9 cellular contexts compared by ENCODE assay signal in genomic region chrX:65673857-65674350, GRCh38. TPM values are rescaled to one million over a fixed set of nuclear protein-coding genes. Genes with fewer than 3 reads are reported as not detected.
A peak's percentile ranks its signal among the peaks of the same experiment; 100 is the strongest.
DNase-seq lines count a peak whose midpoint lies in the region; ATAC-seq and TF ChIP-seq lines count a peak whose summit lies in the region.
"Had no signal": no experiment of that assay in that cellular context is flagged by ENCODE, and none has a peak within 500 bp of the region (broad histone marks: within the 10 kb centered on the region; RNA-seq: fewer than 3 reads in every experiment).

No MANE protein-coding gene starts in this region.

- intact Hi-C loops in left ventricle myocardium superior (cut with micrococcal nuclease) = no loop called here
- intact Hi-C loops in stomach (cut with DNase I; ENCODE audit: low total_unique reads) = no loop called here

- no peaks in the 10 kb centered on the region for H3K27me3 ChIP-seq in stomach

- peaks cover 10 to 73% (median 30%) of the 10 kb centered on the region in 4 donors for H3K4me1 ChIP-seq in stomach

- WGBS in stomach, 5 donors = 44 to 72% (median 52%) methylated on average over 4 of the region's 4 CpGs

- peaks cover 54% of the 10 kb centered on the region for H3K4me1 Mint-ChIP-seq in T-helper 1 cell treated with Interleukin-12 subunit alpha and Interleukin-12 subunit beta and Interleukin-4 antibody, amounts not matched to agents 30 μg/mL and 1 μg/mL, for 36 hours (ENCODE audit: low read depth)
- peaks cover 60% of the 10 kb centered on the region for H3K4me1 Mint-ChIP-seq in activated naive CD8-positive, alpha-beta T cell treated with anti-CD3 and anti-CD28 coated beads, Interleukin-2, amount 10 ng/mL, durations not matched to agents 7 days and 5 days

- peak overlapping the region; percentile 91 for H3K4me3 Mint-ChIP-seq in T-helper 1 cell treated with Interleukin-12 subunit alpha and Interleukin-12 subunit beta and Interleukin-4 antibody, amounts not matched to agents 30 μg/mL and 1 μg/mL, for 36 hours
- peak overlapping the region; percentile 94 for H3K4me3 Mint-ChIP-seq in activated naive CD8-positive, alpha-beta T cell treated with anti-CD3 and anti-CD28 coated beads, Interleukin-2, amount 10 ng/mL, durations not matched to agents 7 days and 5 days

- no peaks in the 10 kb centered on the region for H3K9me3 ChIP-seq in stomach

- H3K9me3 Mint-ChIP-seq in T-helper 1 cell treated with Interleukin-12 subunit alpha and Interleukin-12 subunit beta and Interleukin-4 antibody, amounts not matched to agents 30 μg/mL and 1 μg/mL, for 36 hours = no peaks in the 10 kb centered on the region
- H3K9me3 Mint-ChIP-seq in activated naive CD8-positive, alpha-beta T cell treated with anti-CD3 and anti-CD28 coated beads, Interleukin-2, amount 10 ng/mL, durations not matched to agents 7 days and 5 days = no peaks in the 10 kb centered on the region

- no peak for TF ChIP-seq CTCF in stomach (IDR thresholded peaks at IDR 0.05)

- no peaks in the 10 kb centered on the region for H3K36me3 ChIP-seq in stomach

- POLR2A ChIA-PET in activated naive CD8-positive, alpha-beta T cell treated with anti-CD3 and anti-CD28 coated beads, Interleukin-2, amount 10 ng/mL, durations not matched to agents 7 days and 5 days (lab: Charles Lee) = interaction anchor here (1.0 to 2.5 kb wide), 4 partner anchors 11 to 24 kb away, joined by 3 to 10 read pairs (median 7); no protein-coding TSS in a partner anchor

- TF ChIP-seq POLR2A in stomach (IDR thresholded peaks at IDR 0.05) = no peak

- ATAC-seq in activated naive CD8-positive, alpha-beta T cell treated with anti-CD3 and anti-CD28 coated beads, Interleukin-2, amount 10 ng/mL, durations not matched to agents 7 days and 5 days (ENCODE audit: low read depth) = no peak
- ATAC-seq in left ventricle myocardium superior (peak; percentile 60), GM19463 (IDR thresholded peaks at IDR 0.05; ENCODE audit: unreplicated experiment) (no peak)
- ATAC-seq: Panc1 had no signal

- no peak for TF ChIP-seq EP300 in stomach (IDR thresholded peaks at IDR 0.05)

- H3K27ac Mint-ChIP-seq in T-helper 1 cell treated with Interleukin-12 subunit alpha and Interleukin-12 subunit beta and Interleukin-4 antibody, amounts not matched to agents 30 μg/mL and 1 μg/mL, for 36 hours = peak overlapping the region; percentile 94
- peak overlapping the region; percentile 80 for H3K27ac Mint-ChIP-seq in activated naive CD8-positive, alpha-beta T cell treated with anti-CD3 and anti-CD28 coated beads, Interleukin-2, amount 10 ng/mL, durations not matched to agents 7 days and 5 days

- peak overlapping the region in 2 of 4 donors; percentile 9 to 13 for H3K4me3 ChIP-seq in stomach

- peaks cover 65% of the 10 kb centered on the region for H3K36me3 Mint-ChIP-seq in T-helper 1 cell treated with Interleukin-12 subunit alpha and Interleukin-12 subunit beta and Interleukin-4 antibody, amounts not matched to agents 30 μg/mL and 1 μg/mL, for 36 hours (ENCODE audit: low read depth)
- H3K36me3 Mint-ChIP-seq in activated naive CD8-positive, alpha-beta T cell treated with anti-CD3 and anti-CD28 coated beads, Interleukin-2, amount 10 ng/mL, durations not matched to agents 7 days and 5 days = peaks cover 51% of the 10 kb centered on the region

- no peak for DNase-seq in T-helper 1 cell
- DNase-seq in activated naive CD8-positive, alpha-beta T cell treated with anti-CD3 and anti-CD28 coated beads, Interleukin-2, amount 10 ng/mL, durations not matched to agents 7 days and 5 days = no peak
- no peak for DNase-seq in left ventricle myocardium superior
- DNase-seq in stomach = no peak
- DNase-seq in NCI-H146 treated with DMSO at 0.1 percent for 48 hours (lab: John Stamatoyannopoulos, UW; ENCODE audit: unreplicated experiment) = no peak
- no peak for DNase-seq in foreskin melanocyte

- peak overlapping the region; percentile 3 to 95 (median 77) for H3K27ac ChIP-seq in stomach

- no peaks in the 10 kb centered on the region for H3K27me3 Mint-ChIP-seq in T-helper 1 cell treated with Interleukin-12 subunit alpha and Interleukin-12 subunit beta and Interleukin-4 antibody, amounts not matched to agents 30 μg/mL and 1 μg/mL, for 36 hours (ENCODE audit: low read depth)
- no peaks in the 10 kb centered on the region for H3K27me3 Mint-ChIP-seq in activated naive CD8-positive, alpha-beta T cell treated with anti-CD3 and anti-CD28 coated beads, Interleukin-2, amount 10 ng/mL, durations not matched to agents 7 days and 5 days

RNA-seq across cellular contexts. Expression of gene MSN, which starts 6.5 kb away (rescaled TPM):
- total RNA-seq in activated naive CD8-positive, alpha-beta T cell treated with anti-CD3 and anti-CD28 coated beads, Interleukin-2, amount 10 ng/mL, durations not matched to agents 7 days and 5 days = 100 to 1,000 TPM; 483 to 487 TPM
- 91.2 TPM for total RNA-seq in left ventricle myocardium superior
- total RNA-seq in stomach = 10 to 100 TPM; 60.3 to 90.2 (median 82.1) TPM
- polyA plus RNA-seq in stomach = 10 to 100 TPM; 50.0 to 86.9 (median 60.0) TPM
